Comparison of ENCODE assay signal across 9 cellular contexts in the genomic region with DNA sequence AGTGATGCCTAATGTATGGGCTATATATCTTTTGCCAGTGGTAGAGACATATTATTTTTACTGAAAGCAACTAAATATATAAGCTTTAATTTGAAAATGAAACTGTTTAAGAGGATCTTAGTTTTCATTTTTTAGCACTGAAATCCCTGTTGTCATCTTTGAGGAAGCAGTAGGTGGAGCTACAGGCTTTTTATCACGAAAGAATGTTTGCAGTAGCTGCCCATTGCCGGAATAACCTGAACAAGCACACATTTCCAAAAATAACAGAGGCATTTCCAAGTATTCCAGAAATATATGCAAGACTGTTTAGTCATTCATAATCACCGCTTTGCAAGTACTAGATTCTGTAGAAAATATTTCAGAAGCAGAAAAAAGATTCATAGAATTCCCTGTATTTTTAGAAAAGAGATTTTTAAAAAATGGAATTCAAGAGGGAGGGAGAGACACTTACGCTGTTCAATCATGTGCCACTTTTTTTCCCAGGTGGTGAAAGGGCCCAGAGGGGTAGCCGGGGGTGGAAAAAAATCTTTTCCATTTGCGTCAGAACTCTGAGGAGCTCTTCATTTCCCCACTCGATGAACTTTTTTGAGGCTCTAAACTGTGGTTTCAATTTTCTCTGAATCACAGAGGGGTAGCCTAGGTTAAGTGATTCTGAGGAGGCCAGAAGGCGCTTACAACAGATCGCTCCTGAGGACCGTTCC.
DNase-seq lines count a peak whose midpoint lies in the region; ATAC-seq and TF ChIP-seq lines count a peak whose summit lies in the region.
"Had no signal": no experiment of that assay in that cellular context is flagged by ENCODE, and none has a peak within 500 bp of the region (broad histone marks: within the 10 kb centered on the region; RNA-seq: fewer than 3 reads in every experiment).

No MANE protein-coding gene starts in this region.

- H3K27ac ChIP-seq in thoracic aorta = peak overlapping the region; percentile 38 to 50
- H3K27ac ChIP-seq: HL-60 had no signal

- ATAC-seq in Right ventricle myocardium superior (ENCODE audit: poor library complexity) (peak; percentile 78), thoracic aorta (ENCODE audit: insufficient number of reproducible peaks, low FRiP score, low read depth) (peak; percentile 83), HG02840 (IDR thresholded peaks at IDR 0.05; ENCODE audit: low FRiP score, unreplicated experiment) (no peak), GM19351 (IDR thresholded peaks at IDR 0.05; ENCODE audit: unreplicated experiment) (no peak)

- DNase-seq in COLO829 (ENCODE audit: low spot score) = peak; percentile 64
- peak; percentile 71 for DNase-seq in SK-MEL-5 (ENCODE audit: low read depth, low spot score)
- DNase-seq in Right ventricle myocardium superior = no peak
- no peak for DNase-seq in thoracic aorta (ENCODE audit: low spot score)
- no peak for DNase-seq in HEK293T (ENCODE audit: extremely low spot score)

- POLR2A ChIA-PET in HEK293T (lab: Yijun Ruan, JAX) = no interaction called here

- peak overlapping the region; percentile 59 for H3K4me3 ChIP-seq in thoracic aorta

- intact Hi-C loops in Right ventricle myocardium superior (cut with DNase I) = no loop called here

- peaks cover 0 to 14% of the 10 kb centered on the region in 2 donors for H3K4me1 ChIP-seq in thoracic aorta (ENCODE audit: control insufficient read depth in 1 of 2, low read depth in 2 of 2)

- H3K27me3 ChIP-seq in thoracic aorta (replicated peaks; ENCODE audit: insufficient read depth) = no peaks in the 10 kb centered on the region

- H3K9me3 ChIP-seq in thoracic aorta = no peaks in the 10 kb centered on the region

- CTCF ChIA-PET in HEK293T (lab: Yijun Ruan, JAX) = interaction anchor here (0.8 kb wide), 1 partner anchor 18 kb away, joined by 3 read pairs; no protein-coding TSS in a partner anchor

- TF ChIP-seq CTCF in LNCAP (IDR thresholded peaks at IDR 0.05) = peak; percentile 68
- TF ChIP-seq CTCF in thoracic aorta (IDR thresholded peaks at IDR 0.05) = peak; percentile 26

- in situ Hi-C loops in SK-MEL-5 (cut with HindIII; ENCODE audit: low pct_unique_long_range_greater_than_20kb, low sequenced_read_pairs) = no loop called here

- H3K36me3 ChIP-seq in thoracic aorta = no peaks in the 10 kb centered on the region

TF ChIP-seq in HEK293T, 16 proteins besides CTCF, POLR2A, EP300 and RAD21:
- no peak for TF ChIP-seq ELF4 (IDR thresholded peaks at IDR 0.05)

Comparison
In these comparisons a context has a peak if more than half of its experiments do, and no peak if none do; other contexts are left out.
1. DNase-seq: peak in COLO829 (single experiment) and SK-MEL-5 (single experiment); none in Right ventricle myocardium superior (single experiment), thoracic aorta (single experiment) and HEK293T (single experiment).
2. ATAC-seq: peak in Right ventricle myocardium superior (single experiment) and thoracic aorta (single experiment); none in HG02840 (single experiment) and GM19351 (single experiment).